15 cellular contexts compared by ENCODE assay signal in the genomic region with DNA sequence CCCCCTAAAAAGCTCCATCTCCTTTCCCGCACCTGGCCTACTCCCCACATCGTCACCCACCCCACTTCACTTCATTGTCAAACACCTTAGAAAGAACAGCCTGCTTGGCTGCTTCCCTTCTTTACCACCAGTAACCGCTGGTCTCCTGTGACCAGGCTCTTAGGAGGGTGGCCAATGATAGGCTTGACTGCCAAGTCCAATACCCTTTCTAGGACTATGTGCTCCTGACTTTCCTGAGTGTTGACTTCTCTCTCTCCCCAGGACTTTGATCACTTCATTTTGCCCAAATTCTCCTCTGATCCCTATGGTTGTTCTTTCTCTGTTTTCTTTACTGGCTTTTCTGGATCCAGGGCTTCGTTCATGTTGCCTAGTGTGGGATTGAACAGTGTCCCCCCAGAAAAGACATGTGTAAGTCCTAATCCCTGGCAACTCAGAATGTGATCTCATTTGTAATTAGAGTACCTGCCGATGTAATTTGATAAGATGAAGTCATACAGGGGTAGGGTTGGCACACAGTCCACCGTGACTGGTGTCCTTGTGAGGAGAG.
DNase-seq lines count a peak whose midpoint lies in the region; ATAC-seq and TF ChIP-seq lines count a peak whose summit lies in the region.
"Had no signal": no experiment of that assay in that cellular context is flagged by ENCODE, and none has a peak within 500 bp of the region (broad histone marks: within the 10 kb centered on the region; RNA-seq: fewer than 3 reads in every experiment).

No MANE protein-coding gene starts in this region.

- peak; percentile 93 for ATAC-seq in left lobe of liver
- ATAC-seq in omental fat pad (ENCODE audit: low FRiP score) = no peak
- ATAC-seq: HCT116 had no signal

- TF ChIP-seq CTCF in thyroid gland (IDR thresholded peaks at IDR 0.05) (no peak), omental fat pad (IDR thresholded peaks at IDR 0.05) (no peak)

- no peaks in the 10 kb centered on the region for H3K36me3 ChIP-seq in thyroid gland
- H3K36me3 ChIP-seq: BLaER1 had no signal

- DNase-seq in NCI-H748 (lab: John Stamatoyannopoulos, UW; ENCODE audit: unreplicated experiment) = peak; percentile 23
- no peak for DNase-seq in NCI-H748 treated with DMSO at 0.1 percent for 48 hours (lab: John Stamatoyannopoulos, UW)
- DNase-seq in NCI-H2029 (lab: John Stamatoyannopoulos, UW) = peak; percentile 76
- no peak for DNase-seq in left lobe of liver (ENCODE audit: low spot score)
- peak; percentile 38 to 44 for DNase-seq in thyroid gland
- no peak for DNase-seq in middle frontal gyrus (ENCODE audit: extremely low spot score, low spot score)
- DNase-seq in omental fat pad (ENCODE audit: low spot score) = no peak
- DNase-seq: CD4-positive, alpha-beta memory T cell; DMS79 treated with DMSO at 0.1 percent for 48 hours; GF-D8; GOT3; H7 had no signal

- H3K27ac ChIP-seq in thyroid gland = no peak overlapping the region
- H3K27ac ChIP-seq: 22Rv1, BLaER1 had no signal

- H3K4me3 ChIP-seq in thyroid gland (replicated peaks in 1 of 3) = no peak overlapping the region
- H3K4me3 ChIP-seq: BLaER1 had no signal

- TF ChIP-seq POLR2A in thyroid gland (IDR thresholded peaks at IDR 0.05) = no peak

- no peaks in the 10 kb centered on the region for H3K27me3 ChIP-seq in thyroid gland
- H3K27me3 ChIP-seq: BLaER1 had no signal

- intact Hi-C loops in thyroid gland (cut with DNase I) = no loop called here

- no peaks in the 10 kb centered on the region for H3K9me3 ChIP-seq in thyroid gland
- H3K9me3 ChIP-seq: BLaER1 had no signal

- 82 to 89% methylated on average over 6 of the region's 6 CpGs for WGBS in thyroid gland, 2 donors

- H3K4me1 ChIP-seq in thyroid gland = peaks cover 5% of the 10 kb centered on the region in 2 donors
- H3K4me1 ChIP-seq: BLaER1 had no signal

Comparison
In these comparisons a context has a peak if more than half of its experiments do, and no peak if none do; other contexts are left out.
1. DNase-seq: peak in NCI-H748 (single experiment), NCI-H2029 (single experiment) and thyroid gland (2 of 2); none in NCI-H748 treated with DMSO at 0.1 percent for 48 hours (single experiment), left lobe of liver (single experiment), middle frontal gyrus (single experiment) and omental fat pad (single experiment).